Comparison of ENCODE assay signal across 1 cellular context in genomic region chr10:25493122-25493893, GRCh38.
TF ChIP-seq lines count a peak whose summit lies in the region.

No MANE protein-coding gene starts in this region.

TF ChIP-seq in K562, 482 proteins besides CTCF, POLR2A, EP300 and RAD21 (continued from another document and continues in another):
- TF ChIP-seq, protein P1, sequence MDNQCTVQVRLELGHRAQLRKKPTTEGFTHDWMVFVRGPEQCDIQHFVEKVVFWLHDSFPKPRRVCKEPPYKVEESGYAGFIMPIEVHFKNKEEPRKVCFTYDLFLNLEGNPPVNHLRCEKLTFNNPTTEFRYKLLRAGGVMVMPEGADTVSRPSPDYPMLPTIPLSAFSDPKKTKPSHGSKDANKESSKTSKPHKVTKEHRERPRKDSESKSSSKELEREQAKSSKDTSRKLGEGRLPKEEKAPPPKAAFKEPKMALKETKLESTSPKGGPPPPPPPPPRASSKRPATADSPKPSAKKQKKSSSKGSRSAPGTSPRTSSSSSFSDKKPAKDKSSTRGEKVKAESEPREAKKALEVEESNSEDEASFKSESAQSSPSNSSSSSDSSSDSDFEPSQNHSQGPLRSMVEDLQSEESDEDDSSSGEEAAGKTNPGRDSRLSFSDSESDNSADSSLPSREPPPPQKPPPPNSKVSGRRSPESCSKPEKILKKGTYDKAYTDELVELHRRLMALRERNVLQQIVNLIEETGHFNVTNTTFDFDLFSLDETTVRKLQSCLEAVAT (IDR thresholded peaks at IDR 0.05), result peak in 1 of 2 experiments; percentile 99; a peak in 2 of 4 replicates
- TF ChIP-seq PPARD (CRISPR knock-in tag; IDR thresholded peaks at IDR 0.05) (no peak), CSDE1 (IDR thresholded peaks at IDR 0.05) (no peak), RNF2 (IDR thresholded peaks at IDR 0.05) (peak; percentile 82), ZNF217 (CRISPR knock-in tag; IDR thresholded peaks at IDR 0.05) (no peak), PRPF4 (IDR thresholded peaks at IDR 0.05; ENCODE audit: insufficient read depth, low read depth, low read length, poor library complexity, severe bottlenecking) (no peak), ZNF586 (CRISPR knock-in tag; conservative IDR thresholded peaks at IDR 0.05) (no peak), TOE1 (IDR thresholded peaks at IDR 0.05; ENCODE audit: borderline replicate concordance) (peak; percentile 82), TOE1 (CRISPR knock-in tag; IDR thresholded peaks at IDR 0.05; ENCODE audit: borderline replicate concordance, low read depth) (no peak), HINFP (tag; conservative IDR thresholded peaks at IDR 0.05; ENCODE audit: low read depth) (no peak), SMARCA4 (IDR thresholded peaks at IDR 0.05) (peak; percentile 99), ATF7 (IDR thresholded peaks at IDR 0.05) (peak; percentile 78; the same call in 1 of the 2 replicates), CHCHD3 (CRISPR knock-in tag; IDR thresholded peaks at IDR 0.05) (no peak), TAF9B (IDR thresholded peaks at IDR 0.05; ENCODE audit: partially characterized antibody) (peak; percentile 70), JUN (IDR thresholded peaks at IDR 0.05; ENCODE audit: borderline replicate concordance, low read depth, low read length) (peak; percentile 94), JUN (CRISPR knock-in tag; IDR thresholded peaks at IDR 0.05; ENCODE audit: borderline replicate concordance) (no peak), HOXB6 (CRISPR knock-in tag; IDR thresholded peaks at IDR 0.05; ENCODE audit: borderline replicate concordance) (no peak), BRF1 (IDR thresholded peaks at IDR 0.05; ENCODE audit: borderline replicate concordance, extremely low read depth, insufficient read length) (no peak), TEAD1 (CRISPR knock-in tag; IDR thresholded peaks at IDR 0.05) (peak; percentile 38 to 47; a peak in 1 of 4 replicates), ZNF316 (IDR thresholded peaks at IDR 0.05) (peak; percentile 72), RBFOX2 (IDR thresholded peaks at IDR 0.05; ENCODE audit: low read depth, low read length) (no peak), CUX1 (CRISPR knock-in tag; IDR thresholded peaks at IDR 0.05) (no peak), IRF2 (CRISPR knock-in tag; IDR thresholded peaks at IDR 0.05) (no peak), IFI16 (CRISPR knock-in tag; IDR thresholded peaks at IDR 0.05) (no peak), MYNN (IDR thresholded peaks at IDR 0.05) (peak; percentile 75), MYNN (CRISPR knock-in tag; IDR thresholded peaks at IDR 0.05) (no peak), SMAD3 (CRISPR knock-in tag; conservative IDR thresholded peaks at IDR 0.05) (no peak), PHB2 (IDR thresholded peaks at IDR 0.05; ENCODE audit: low read depth) (no peak), RBM39 (optimal IDR thresholded peaks at IDR 0.05; ENCODE audit: low read depth, low read length) (no peak), ZNF212 (CRISPR knock-in tag; IDR thresholded peaks at IDR 0.05) (no peak), ZNF766 (CRISPR knock-in tag; conservative IDR thresholded peaks at IDR 0.05) (0 out of 2 replicates have a peak, but pooled peaks have one; percentile 68), STAT5A (IDR thresholded peaks at IDR 0.05; ENCODE audit: borderline replicate concordance, low read length) (peak; percentile 85), CREBBP (IDR thresholded peaks at IDR 0.05; ENCODE audit: low read depth, low read length) (no peak), TRIM28 (IDR thresholded peaks at IDR 0.05) (no peak), RBM15 (IDR thresholded peaks at IDR 0.05; ENCODE audit: insufficient read depth, low read length) (no peak), NFIX (CRISPR knock-in tag; IDR thresholded peaks at IDR 0.05; ENCODE audit: low read depth) (no peak), ZNF444 (CRISPR knock-in tag; IDR thresholded peaks at IDR 0.05) (no peak), ZNF668 (CRISPR knock-in tag; IDR thresholded peaks at IDR 0.05) (no peak), L3MBTL2 (IDR thresholded peaks at IDR 0.05) (peak; percentile 35; the same call in 1 of the 2 replicates), MXI1 (IDR thresholded peaks at IDR 0.05; ENCODE audit: low read depth, low read length) (no peak), ZNF57 (CRISPR knock-in tag; IDR thresholded peaks at IDR 0.05) (no peak)
- TF ChIP-seq, protein P2, sequence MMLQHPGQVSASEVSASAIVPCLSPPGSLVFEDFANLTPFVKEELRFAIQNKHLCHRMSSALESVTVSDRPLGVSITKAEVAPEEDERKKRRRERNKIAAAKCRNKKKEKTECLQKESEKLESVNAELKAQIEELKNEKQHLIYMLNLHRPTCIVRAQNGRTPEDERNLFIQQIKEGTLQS (IDR thresholded peaks at IDR 0.05), result peak; percentile 89
- TF ChIP-seq, protein P2 (CRISPR knock-in tag; conservative IDR thresholded peaks at IDR 0.05), result peak; percentile 70; the same call in 1 of the 2 replicates
- TF ChIP-seq, protein P3, sequence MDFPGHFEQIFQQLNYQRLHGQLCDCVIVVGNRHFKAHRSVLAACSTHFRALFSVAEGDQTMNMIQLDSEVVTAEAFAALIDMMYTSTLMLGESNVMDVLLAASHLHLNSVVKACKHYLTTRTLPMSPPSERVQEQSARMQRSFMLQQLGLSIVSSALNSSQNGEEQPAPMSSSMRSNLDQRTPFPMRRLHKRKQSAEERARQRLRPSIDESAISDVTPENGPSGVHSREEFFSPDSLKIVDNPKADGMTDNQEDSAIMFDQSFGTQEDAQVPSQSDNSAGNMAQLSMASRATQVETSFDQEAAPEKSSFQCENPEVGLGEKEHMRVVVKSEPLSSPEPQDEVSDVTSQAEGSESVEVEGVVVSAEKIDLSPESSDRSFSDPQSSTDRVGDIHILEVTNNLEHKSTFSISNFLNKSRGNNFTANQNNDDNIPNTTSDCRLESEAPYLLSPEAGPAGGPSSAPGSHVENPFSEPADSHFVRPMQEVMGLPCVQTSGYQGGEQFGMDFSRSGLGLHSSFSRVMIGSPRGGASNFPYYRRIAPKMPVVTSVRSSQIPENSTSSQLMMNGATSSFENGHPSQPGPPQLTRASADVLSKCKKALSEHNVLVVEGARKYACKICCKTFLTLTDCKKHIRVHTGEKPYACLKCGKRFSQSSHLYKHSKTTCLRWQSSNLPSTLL (IDR thresholded peaks at IDR 0.05), result no peak
- TF ChIP-seq, protein P4, sequence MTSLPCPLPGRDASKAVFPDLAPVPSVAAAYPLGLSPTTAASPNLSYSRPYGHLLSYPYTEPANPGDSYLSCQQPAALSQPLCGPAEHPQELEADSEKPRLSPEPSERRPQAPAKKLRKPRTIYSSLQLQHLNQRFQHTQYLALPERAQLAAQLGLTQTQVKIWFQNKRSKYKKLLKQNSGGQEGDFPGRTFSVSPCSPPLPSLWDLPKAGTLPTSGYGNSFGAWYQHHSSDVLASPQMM (CRISPR knock-in tag; IDR thresholded peaks at IDR 0.05), result no peak
- TF ChIP-seq, protein P5, sequence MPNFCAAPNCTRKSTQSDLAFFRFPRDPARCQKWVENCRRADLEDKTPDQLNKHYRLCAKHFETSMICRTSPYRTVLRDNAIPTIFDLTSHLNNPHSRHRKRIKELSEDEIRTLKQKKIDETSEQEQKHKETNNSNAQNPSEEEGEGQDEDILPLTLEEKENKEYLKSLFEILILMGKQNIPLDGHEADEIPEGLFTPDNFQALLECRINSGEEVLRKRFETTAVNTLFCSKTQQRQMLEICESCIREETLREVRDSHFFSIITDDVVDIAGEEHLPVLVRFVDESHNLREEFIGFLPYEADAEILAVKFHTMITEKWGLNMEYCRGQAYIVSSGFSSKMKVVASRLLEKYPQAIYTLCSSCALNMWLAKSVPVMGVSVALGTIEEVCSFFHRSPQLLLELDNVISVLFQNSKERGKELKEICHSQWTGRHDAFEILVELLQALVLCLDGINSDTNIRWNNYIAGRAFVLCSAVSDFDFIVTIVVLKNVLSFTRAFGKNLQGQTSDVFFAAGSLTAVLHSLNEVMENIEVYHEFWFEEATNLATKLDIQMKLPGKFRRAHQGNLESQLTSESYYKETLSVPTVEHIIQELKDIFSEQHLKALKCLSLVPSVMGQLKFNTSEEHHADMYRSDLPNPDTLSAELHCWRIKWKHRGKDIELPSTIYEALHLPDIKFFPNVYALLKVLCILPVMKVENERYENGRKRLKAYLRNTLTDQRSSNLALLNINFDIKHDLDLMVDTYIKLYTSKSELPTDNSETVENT (CRISPR knock-in tag; IDR thresholded peaks at IDR 0.05), result no peak
- TF ChIP-seq, protein P6, sequence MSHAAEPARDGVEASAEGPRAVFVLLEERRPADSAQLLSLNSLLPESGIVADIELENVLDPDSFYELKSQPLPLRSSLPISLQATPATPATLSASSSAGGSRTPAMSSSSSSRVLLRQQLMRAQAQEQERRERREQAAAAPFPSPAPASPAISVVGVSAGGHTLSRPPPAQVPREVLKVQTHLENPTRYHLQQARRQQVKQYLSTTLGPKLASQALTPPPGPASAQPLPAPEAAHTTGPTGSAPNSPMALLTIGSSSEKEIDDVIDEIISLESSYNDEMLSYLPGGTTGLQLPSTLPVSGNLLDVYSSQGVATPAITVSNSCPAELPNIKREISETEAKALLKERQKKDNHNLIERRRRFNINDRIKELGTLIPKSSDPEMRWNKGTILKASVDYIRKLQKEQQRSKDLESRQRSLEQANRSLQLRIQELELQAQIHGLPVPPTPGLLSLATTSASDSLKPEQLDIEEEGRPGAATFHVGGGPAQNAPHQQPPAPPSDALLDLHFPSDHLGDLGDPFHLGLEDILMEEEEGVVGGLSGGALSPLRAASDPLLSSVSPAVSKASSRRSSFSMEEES (CRISPR knock-in tag; IDR thresholded peaks at IDR 0.05), result no peak
